12 cellular contexts compared by ENCODE assay signal in genomic region chr19:46925548-46925950, GRCh38.
DNase-seq lines count a peak whose midpoint lies in the region; ATAC-seq and TF ChIP-seq lines count a peak whose summit lies in the region.
"Had no signal": no experiment of that assay in that cellular context is flagged by ENCODE, and none has a peak within 500 bp of the region (broad histone marks: within the 10 kb centered on the region; RNA-seq: fewer than 3 reads in every experiment).

No MANE protein-coding gene starts in this region.

- 76% methylated on average over 4 of the region's 4 CpGs for WGBS in SK-N-SH (ENCODE audit: low lambda C conversion rate)
- WGBS in neuronal stem cell (ENCODE audit: extremely low coverage in 2 of 2, insufficient read length in 2 of 2, insufficient replicate concordance in 1 of 2), 2 donors = no CpG with 5 or more reads among the region's 4 CpGs

- H3F3A ChIP-seq in SK-N-SH (replicated peaks; ENCODE audit: insufficient read depth) = peaks cover 38% of the 10 kb centered on the region

- no peak overlapping the region for H4K91ac ChIP-seq in neuronal stem cell (ENCODE audit: low read depth, low read length, poor library complexity)

- H4K8ac ChIP-seq in neuronal stem cell (ENCODE audit: low read depth, low read length) = no peak overlapping the region

- H3K79me2 ChIP-seq in SK-N-SH (ENCODE audit: insufficient read depth) = peaks cover 100% of the 10 kb centered on the region

- no peak overlapping the region for H2BK12ac ChIP-seq in neuronal stem cell (ENCODE audit: low read length)

- H3K23ac ChIP-seq in neuronal stem cell (ENCODE audit: low read depth, low read length, poor library complexity) = no peak overlapping the region

- TF ChIP-seq CTCF in SK-N-SH (IDR thresholded peaks at IDR 0.05) = no peak

- H3K9me2 ChIP-seq in SK-N-SH = no peaks in the 10 kb centered on the region

- H3K4me3 ChIP-seq in BLaER1 treated with 17β-estradiol and CSF1 and Interleukin-3, amounts not matched to agents 10 nM and 100 nM = no peak overlapping the region
- H3K4me3 ChIP-seq in SK-N-SH (ENCODE audit: low read depth in 2 of 2, low read length in 1 of 2) (no peak overlapping the region), neuronal stem cell (ENCODE audit: low read length in 2 of 2) (no peak overlapping the region)

- H3K79me1 ChIP-seq in neuronal stem cell (ENCODE audit: low read depth, low read length) = peaks cover 9% of the 10 kb centered on the region

- no peak for TF ChIP-seq EP300 in SK-N-SH (IDR thresholded peaks at IDR 0.05; ENCODE audit: borderline replicate concordance in 1 of 2, low read depth in 1 of 2, low read length in 1 of 2)

- peak overlapping the region; percentile 51 to 79 (median 58); a peak in 20 of 22 replicates for H3K4me2 ChIP-seq in BLaER1 treated with 17β-estradiol and CSF1 and Interleukin-3, amounts not matched to agents 10 nM and 100 nM
- H3K4me2 ChIP-seq in SK-N-SH (peak overlapping the region; percentile 21; the same call in 1 of the 2 replicates), neuronal stem cell (ENCODE audit: insufficient read depth, low read length, poor library complexity, severe bottlenecking) (no peak overlapping the region)

- no peak overlapping the region for H3K14ac ChIP-seq in neuronal stem cell (ENCODE audit: low read length)

- H3K9ac ChIP-seq in BLaER1 treated with 17β-estradiol and CSF1 and Interleukin-3, amounts not matched to agents 10 nM and 100 nM = no peak overlapping the region
- H3K9ac ChIP-seq in SK-N-SH (no peak overlapping the region), neuronal stem cell (ENCODE audit: low read depth, low read length, poor library complexity) (no peak overlapping the region)

- H3K4me1 ChIP-seq in BLaER1 treated with 17β-estradiol and CSF1 and Interleukin-3, amounts not matched to agents 10 nM and 100 nM = peaks cover 44 to 58% (median 50%) of the 10 kb centered on the region in 10 experiments
- H3K4me1 ChIP-seq in SK-N-SH (ENCODE audit: control insufficient read depth in 1 of 2, insufficient read depth in 2 of 2, low read depth in 1 of 2, low read length in 1 of 2) = peaks cover 14 to 45% of the 10 kb centered on the region in 2 experiments
- peaks cover 27 to 38% of the 10 kb centered on the region in 2 donors for H3K4me1 ChIP-seq in neuronal stem cell (ENCODE audit: control insufficient read depth in 2 of 2, insufficient read depth in 1 of 2, low read depth in 1 of 2, low read length in 2 of 2)

- POLR2A ChIA-PET in SK-N-SH (lab: Yijun Ruan, JAX) = no interaction called here

- peaks cover 82 to 100% (median 99%) of the 10 kb centered on the region in 11 experiments; a peak in 21 of 22 replicates for H4K20me1 ChIP-seq in BLaER1 treated with 17β-estradiol and CSF1 and Interleukin-3, amounts not matched to agents 10 nM and 100 nM
- H4K20me1 ChIP-seq in SK-N-SH (ENCODE audit: insufficient read depth) = peaks cover 66% of the 10 kb centered on the region

- H3K4ac ChIP-seq in neuronal stem cell (ENCODE audit: low read length) = no peak overlapping the region

- DNase-seq in SK-N-SH (no peak), glomerular visceral epithelial cell (ENCODE audit: extremely low spot score) (peak; percentile 63), neuronal stem cell (ENCODE audit: low spot score) (no peak), activated T-cell treated with anti-CD3 and anti-CD28 coated beads for 4 hours (no peak), SKM-1 (lab: John Stamatoyannopoulos, UW; ENCODE audit: unreplicated experiment) (no peak), COR-L47 (lab: John Stamatoyannopoulos, UW) (no peak)
- DNase-seq: activated T-cell treated with anti-CD3 and anti-CD28 coated beads, Interleukin-2, amount 50 U/mL, for 24 hours; AML-193; SHP77; stimulated activated naive CD4-positive, alpha-beta T cell had no signal

- H2AK5ac ChIP-seq in neuronal stem cell (ENCODE audit: low read depth, low read length) = no peak overlapping the region

- H3K27me3 ChIP-seq in BLaER1 treated with 17β-estradiol and CSF1 and Interleukin-3, amounts not matched to agents 10 nM and 100 nM = no peaks in the 10 kb centered on the region
- no peaks in the 10 kb centered on the region for H3K27me3 ChIP-seq in SK-N-SH (ENCODE audit: insufficient read depth)
- H3K27me3 ChIP-seq in neuronal stem cell (ENCODE audit: control insufficient read depth in 3 of 3, insufficient read depth in 3 of 3, low read depth in 1 of 3, low read length in 3 of 3) = no peaks in the 10 kb centered on the region

- H3K9me3 ChIP-seq in BLaER1 treated with 17β-estradiol and CSF1 and Interleukin-3, amounts not matched to agents 10 nM and 100 nM (replicated peaks in 1 of 11) = no peaks in the 10 kb centered on the region
- H3K9me3 ChIP-seq in SK-N-SH (no peaks in the 10 kb centered on the region), neuronal stem cell (replicated peaks in 1 of 2; ENCODE audit: control insufficient read depth in 2 of 2, insufficient read depth in 1 of 2, low read depth in 1 of 2, low read length in 2 of 2) (no peaks in the 10 kb centered on the region)

- H2BK15ac ChIP-seq in neuronal stem cell (ENCODE audit: low read length) = no peak overlapping the region

- ATAC-seq in GM19324 (IDR thresholded peaks at IDR 0.05; ENCODE audit: low FRiP score, unreplicated experiment) = no peak

- CTCF ChIA-PET in SK-N-SH (lab: Yijun Ruan, JAX) = interaction anchor here (1.7 to 2.4 kb wide), 2 partner anchors 11 to 66 kb away, joined by 5 to 7 read pairs; no protein-coding TSS in a partner anchor

- no peak for TF ChIP-seq RAD21 in SK-N-SH (IDR thresholded peaks at IDR 0.05; ENCODE audit: low read length)

- H2AFZ ChIP-seq in SK-N-SH (ENCODE audit: low read depth) = no peak overlapping the region
- H2AFZ ChIP-seq in neuronal stem cell (ENCODE audit: low read length) = no peak overlapping the region

- H3K18ac ChIP-seq in neuronal stem cell (ENCODE audit: low read length) = no peak overlapping the region

- no peak overlapping the region for H2BK120ac ChIP-seq in neuronal stem cell (ENCODE audit: low read depth, low read length)

- H3K27ac ChIP-seq in BLaER1 treated with 17β-estradiol and CSF1 and Interleukin-3, amounts not matched to agents 10 nM and 100 nM = 0 out of 22 replicates have a peak overlapping the region, but pooled peaks of 1 of the 11 experiments have one; percentile 8
- H3K27ac ChIP-seq in SK-N-SH (ENCODE audit: low read depth in 2 of 2, low read length in 1 of 2) (peak overlapping the region in 1 of 2 experiments; percentile 37; a peak in 1 of 4 replicates), neuronal stem cell (replicated peaks; ENCODE audit: low read length) (peak overlapping the region; percentile 12)

- peaks cover 37 to 81% (median 49%) of the 10 kb centered on the region in 11 experiments for H3K36me3 ChIP-seq in BLaER1 treated with 17β-estradiol and CSF1 and Interleukin-3, amounts not matched to agents 10 nM and 100 nM
- peaks cover 12 to 29% of the 10 kb centered on the region in 2 experiments for H3K36me3 ChIP-seq in SK-N-SH (replicated peaks in 1 of 2; ENCODE audit: control insufficient read depth in 1 of 2, insufficient read depth in 2 of 2, low read length in 1 of 2)
- H3K36me3 ChIP-seq in neuronal stem cell (replicated peaks in 1 of 2; ENCODE audit: control insufficient read depth in 2 of 2, insufficient read depth in 2 of 2, low read length in 2 of 2) = peaks cover 17 to 41% of the 10 kb centered on the region in 2 donors

- H2BK5ac ChIP-seq in neuronal stem cell (ENCODE audit: low read length) = no peak overlapping the region

TF ChIP-seq in SK-N-SH, 30 proteins besides CTCF, POLR2A, EP300 and RAD21 (continues in another document):
- no peak for TF ChIP-seq FOXM1 (IDR thresholded peaks at IDR 0.05; ENCODE audit: low read depth)
- no peak for TF ChIP-seq SMC3 (IDR thresholded peaks at IDR 0.05; ENCODE audit: low read depth, low read length)
- no peak for TF ChIP-seq CHD2 (IDR thresholded peaks at IDR 0.05; ENCODE audit: low read length, partially characterized antibody)
- no peak for TF ChIP-seq IRF3 (IDR thresholded peaks at IDR 0.05; ENCODE audit: low read depth, low read length)
- TF ChIP-seq RXRA (IDR thresholded peaks at IDR 0.05; ENCODE audit: borderline replicate concordance, low read depth) = no peak
- TF ChIP-seq RCOR1 (IDR thresholded peaks at IDR 0.05; ENCODE audit: low read length) = no peak
- TF ChIP-seq PBX3 (IDR thresholded peaks at IDR 0.05) = no peak
- TF ChIP-seq EZH2phosphoT487 (IDR thresholded peaks at IDR 0.05; ENCODE audit: borderline replicate concordance, low read depth) = no peak
- TF ChIP-seq POLR2AphosphoS5 (IDR thresholded peaks at IDR 0.05; ENCODE audit: low read depth, low read length) = no peak
- no peak for TF ChIP-seq GATA2 (CRISPR knock-in tag; IDR thresholded peaks at IDR 0.05)
- no peak for TF ChIP-seq USF2 (IDR thresholded peaks at IDR 0.05; ENCODE audit: borderline replicate concordance, low read depth, low read length)
